In genomic region chr18:57084331-57085298, GRCh38 we compare ENCODE assay signal across 9 cellular contexts.
DNase-seq lines count a peak whose midpoint lies in the region; ATAC-seq, FAIRE-seq and TF ChIP-seq lines count a peak whose summit lies in the region.
"Had no signal": no experiment of that assay in that cellular context is flagged by ENCODE, and none has a peak within 500 bp of the region (broad histone marks: within the 10 kb centered on the region; RNA-seq: fewer than 3 reads in every experiment).

No MANE protein-coding gene starts in this region.

- no TSS peak for BruUV-seq in PC-9 (replicated peaks; lab: Mats Ljungman, UMichigan)

- H3K4me2 ChIP-seq in Loucy (ENCODE audit: low read depth, low read length, poor library complexity, severe bottlenecking) (peak overlapping the region; percentile 67), PC-9 (no peak overlapping the region)

- H3K27ac ChIP-seq in PC-9 (no peak overlapping the region), small intestine (ENCODE audit: low read depth in 1 of 2, low read length in 1 of 2) (no peak overlapping the region)

- H3K9me2 ChIP-seq in Loucy (replicated peaks; ENCODE audit: low read depth, low read length) (no peaks in the 10 kb centered on the region), PC-9 (ENCODE audit: insufficient read depth) (no peaks in the 10 kb centered on the region)

- peak overlapping the region; percentile 59 for H2AFZ ChIP-seq in Loucy (ENCODE audit: low read length)
- H2AFZ ChIP-seq in PC-9, result no peak overlapping the region

- DNase-seq in natural killer cell (no peak), NCI-H2107 (lab: John Stamatoyannopoulos, UW) (no peak), PC-9 (no peak), small intestine (no peak)
- DNase-seq: NCI-H1092 had no signal

- no peaks in the 10 kb centered on the region for H3F3A ChIP-seq in Loucy (ENCODE audit: low read depth)
- H3F3A ChIP-seq in PC-9 (ENCODE audit: insufficient read depth, low read depth), result peaks cover 5% of the 10 kb centered on the region

- intact Hi-C loops in natural killer cell (cut with micrococcal nuclease) (no loop called here), PC-9 (cut with micrococcal nuclease; ENCODE audit: unreplicated experiment) (no loop called here)

- H3K4me1 Mint-ChIP-seq in natural killer cell, result peaks cover 16 to 18% of the 10 kb centered on the region in 2 donors

- H4K20me1 ChIP-seq in Loucy (ENCODE audit: insufficient read depth, low read length, poor library complexity, severe bottlenecking) (no peaks in the 10 kb centered on the region), PC-9 (ENCODE audit: insufficient read depth) (no peaks in the 10 kb centered on the region)

- no peaks in the 10 kb centered on the region for H3K36me3 Mint-ChIP-seq in natural killer cell

- TF ChIP-seq CTCF in Loucy (conservative IDR thresholded peaks at IDR 0.05; ENCODE audit: low read length) (no peak), natural killer cell (IDR thresholded peaks at IDR 0.05) (no peak), PC-9 (conservative IDR thresholded peaks at IDR 0.05) (no peak)

- peak overlapping the region; percentile 23 for H3K9ac ChIP-seq in Loucy (ENCODE audit: low read depth, low read length, poor library complexity, severe bottlenecking)

- POLR2A ChIA-PET in PC-9 (lab: Charles Lee; ENCODE audit: unreplicated experiment), result no interaction called here

- peaks cover 20% of the 10 kb centered on the region for H3K4me1 ChIP-seq in Loucy (ENCODE audit: insufficient read depth, low read length, poor library complexity, severe bottlenecking)
- peaks cover 31% of the 10 kb centered on the region for H3K4me1 ChIP-seq in PC-9 (replicated peaks; ENCODE audit: insufficient read depth)
- H3K4me1 ChIP-seq in small intestine (ENCODE audit: control insufficient read depth in 2 of 2, insufficient read depth in 1 of 2, low read depth in 1 of 2, low read length in 1 of 2), result peaks cover 0 to 2% of the 10 kb centered on the region in 2 donors

- H3K9me3 Mint-ChIP-seq in natural killer cell, result no peaks in the 10 kb centered on the region

- H3K27me3 Mint-ChIP-seq in natural killer cell (ENCODE audit: low read depth in 2 of 2), result peaks cover 15 to 38% of the 10 kb centered on the region in 2 donors

- 69 to 86% (median 74%) methylated on average over 12 of the region's 12 CpGs for WGBS in small intestine, 3 donors

- H3K4me3 ChIP-seq in Loucy (ENCODE audit: low read length, poor library complexity, severe bottlenecking) (peak overlapping the region; percentile 60), PC-9 (no peak overlapping the region), small intestine (ENCODE audit: low read depth in 1 of 2, low read length in 2 of 2) (no peak overlapping the region)
- H3K4me3 ChIP-seq: lung had no signal

- no peak overlapping the region for H3K27ac Mint-ChIP-seq in natural killer cell

- no peaks in the 10 kb centered on the region for H3K79me2 ChIP-seq in Loucy (ENCODE audit: insufficient read depth, low read length)
- no peaks in the 10 kb centered on the region for H3K79me2 ChIP-seq in PC-9 (ENCODE audit: low read depth)

- ATAC-seq in GM18858 (IDR thresholded peaks at IDR 0.05; ENCODE audit: unreplicated experiment) (peak; percentile 61), HG02571 (IDR thresholded peaks at IDR 0.05; ENCODE audit: unreplicated experiment) (peak; percentile 75), natural killer cell (no peak)

- no peaks in the 10 kb centered on the region for H3K9me3 ChIP-seq in Loucy (ENCODE audit: insufficient read depth, low read depth, low read length)
- H3K9me3 ChIP-seq in PC-9 (ENCODE audit: insufficient read depth, low read depth), result no peaks in the 10 kb centered on the region
- no peaks in the 10 kb centered on the region for H3K9me3 ChIP-seq in small intestine (ENCODE audit: control insufficient read depth, low read depth)

- H3K36me3 ChIP-seq in Loucy (ENCODE audit: insufficient read depth, low read length), result no peaks in the 10 kb centered on the region
- H3K36me3 ChIP-seq in PC-9 (ENCODE audit: low read depth), result no peaks in the 10 kb centered on the region
- no peaks in the 10 kb centered on the region for H3K36me3 ChIP-seq in small intestine (ENCODE audit: control insufficient read depth in 2 of 2, insufficient read depth in 2 of 2, low read length in 2 of 2)

- CTCF ChIA-PET in PC-9 (lab: Charles Lee), result no interaction called here

- no peak for FAIRE-seq in small intestine (lab: Jason Lieb, UNC)

- H3K27me3 ChIP-seq in Loucy (ENCODE audit: insufficient read depth, low read length, poor library complexity, severe bottlenecking) (peaks cover 36% of the 10 kb centered on the region), PC-9 (ENCODE audit: insufficient read depth, low read depth) (no peaks in the 10 kb centered on the region), small intestine (ENCODE audit: control insufficient read depth in 2 of 2, insufficient read depth in 2 of 2, low read length in 2 of 2) (peaks cover 0 to 2% of the 10 kb centered on the region in 2 donors)

- peak overlapping the region; percentile 51 for H3K4me3 Mint-ChIP-seq in natural killer cell

Comparison
In these comparisons a context has a peak if more than half of its experiments do, and no peak if none do; other contexts are left out.
1. ATAC-seq: peak in GM18858 (single experiment) and HG02571 (single experiment); none in natural killer cell (0 of 3).